18 cellular contexts compared by ENCODE assay signal in the genomic region with DNA sequence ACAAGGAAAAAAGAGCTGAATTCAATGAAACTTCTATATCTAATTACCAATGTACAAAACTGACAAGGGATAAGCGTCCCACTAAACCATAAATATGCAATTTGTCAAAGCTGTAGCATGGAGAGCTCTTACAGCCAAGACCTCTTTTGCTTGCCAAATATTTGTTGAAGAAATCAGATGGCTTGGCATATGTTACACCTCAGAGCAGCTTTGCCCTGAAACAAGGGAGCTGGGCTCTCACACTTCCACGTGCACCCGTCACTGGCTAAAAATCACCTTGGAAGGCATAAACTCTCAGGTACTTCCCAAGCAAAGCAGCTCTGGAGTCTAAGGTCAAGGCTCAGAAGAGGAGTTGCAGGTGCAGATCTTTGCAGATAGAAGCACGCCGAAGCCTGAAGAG.
DNase-seq lines count a peak whose midpoint lies in the region; ATAC-seq, FAIRE-seq and TF ChIP-seq lines count a peak whose summit lies in the region.
"Had no signal": no experiment of that assay in that cellular context is flagged by ENCODE, and none has a peak within 500 bp of the region (broad histone marks: within the 10 kb centered on the region; RNA-seq: fewer than 3 reads in every experiment).

No MANE protein-coding gene starts in this region.

- H3K79me2 ChIP-seq in HepG2 (ENCODE audit: insufficient read depth, low read length) = no peaks in the 10 kb centered on the region

- no peak for TF ChIP-seq EP300 in HepG2 (IDR thresholded peaks at IDR 0.05; ENCODE audit: low read depth in 2 of 2, low read length in 2 of 2)
- no peak for TF ChIP-seq EP300 in HepG2 (CRISPR knock-in tag; IDR thresholded peaks at IDR 0.05; ENCODE audit: borderline replicate concordance)
- no peak for TF ChIP-seq EP300 in esophagus muscularis mucosa (IDR thresholded peaks at IDR 0.05)

- POLR2A ChIA-PET in HepG2 (lab: Yijun Ruan, JAX) = no interaction called here

- H3K27ac ChIP-seq in right lobe of liver (no peak overlapping the region), HepG2 (ENCODE audit: extremely low read length, insufficient read depth, low read length) (no peak overlapping the region), esophagus muscularis mucosa (replicated peaks in 1 of 4) (no peak overlapping the region)
- H3K27ac ChIP-seq: A549, KMS-11 had no signal

- BruUV-seq in HepG2 (replicated peaks; lab: Mats Ljungman, UMichigan) = no TSS peak

- no peak overlapping the region for H3K4me2 ChIP-seq in HepG2 (ENCODE audit: low read depth, low read length)
- H3K4me2 ChIP-seq: A549, KMS-11 had no signal

- in situ Hi-C loops in HepG2 (cut with HindIII; ENCODE audit: extremely low pct_ligation_motif_present, low pct_unique_long_range_greater_than_20kb) = no loop called here

- no peak overlapping the region for H3K9ac ChIP-seq in HepG2 (ENCODE audit: insufficient read depth, low read depth, low read length)
- H3K9ac ChIP-seq: KMS-11 had no signal

- DNase-seq in right lobe of liver (no peak), HepG2 (ENCODE audit: low spot score) (no peak), NCI-H446 (lab: John Stamatoyannopoulos, UW) (peak; percentile 33 to 79), esophagus muscularis mucosa (ENCODE audit: extremely low spot score) (peak; percentile 75), T-helper 2 cell (no peak), NCI-H524 treated with DMSO at 0.1 percent for 48 hours (lab: John Stamatoyannopoulos, UW) (no peak)
- DNase-seq: CD8-positive, alpha-beta T cell; DMS79 treated with DMSO at 0.1 percent for 48 hours; H7; HFFc6; NCI-H1436 treated with DMSO at 0.1 percent for 48 hours; NCI-H2081; NCI-H526; Peyer's patch had no signal

- no peak for TF ChIP-seq RAD21 in HepG2 (CRISPR knock-in tag; IDR thresholded peaks at IDR 0.05)

- no peaks in the 10 kb centered on the region for H3K36me3 ChIP-seq in right lobe of liver
- H3K36me3 ChIP-seq in HepG2 (replicated peaks in 1 of 2; ENCODE audit: control insufficient read depth in 1 of 2, insufficient read depth in 2 of 2, low read length in 2 of 2) = no peaks in the 10 kb centered on the region
- no peaks in the 10 kb centered on the region for H3K36me3 ChIP-seq in esophagus muscularis mucosa
- H3K36me3 ChIP-seq: Peyer's patch had no signal

- H3K4me1 ChIP-seq in right lobe of liver = peaks cover 0 to 13% (median 0%) of the 10 kb centered on the region in 4 donors
- peaks cover 2% of the 10 kb centered on the region for H3K4me1 ChIP-seq in HepG2 (ENCODE audit: insufficient read depth, low read length)
- H3K4me1 ChIP-seq in esophagus muscularis mucosa = peaks cover 0 to 7% (median 6%) of the 10 kb centered on the region in 4 donors
- H3K4me1 ChIP-seq: A549 had no signal

- H3K4me3 ChIP-seq in right lobe of liver (no peak overlapping the region), HepG2 (replicated peaks in 1 of 3; ENCODE audit: insufficient read depth in 1 of 3, low read depth in 2 of 3, low read length in 3 of 3) (no peak overlapping the region), esophagus muscularis mucosa (no peak overlapping the region)
- H3K4me3 ChIP-seq: A549, Peyer's patch had no signal

- H3K9me3 ChIP-seq in right lobe of liver (no peaks in the 10 kb centered on the region), HepG2 (ENCODE audit: low read length) (no peaks in the 10 kb centered on the region), esophagus muscularis mucosa (no peaks in the 10 kb centered on the region)
- H3K9me3 ChIP-seq: A549, Peyer's patch had no signal

- TF ChIP-seq POLR2A in right lobe of liver (IDR thresholded peaks at IDR 0.05) = no peak
- no peak for TF ChIP-seq POLR2A in HepG2 (IDR thresholded peaks at IDR 0.05; ENCODE audit: insufficient read depth in 1 of 2, low read depth in 2 of 2, low read length in 2 of 2)
- no peak for TF ChIP-seq POLR2A in esophagus muscularis mucosa (IDR thresholded peaks at IDR 0.05; ENCODE audit: low read depth)

- H4K20me1 ChIP-seq in HepG2 (ENCODE audit: insufficient read depth, low read length) = no peaks in the 10 kb centered on the region

- CTCF ChIA-PET in HepG2 (lab: Yijun Ruan, JAX; ENCODE audit: low intra/inter-chr PET ratio, low total read pairs) = no interaction called here

- FAIRE-seq in HepG2 (lab: Jason Lieb, UNC) = no peak
- FAIRE-seq: A549, G401.6 had no signal

- TF ChIP-seq CTCF in right lobe of liver (IDR thresholded peaks at IDR 0.05) (no peak), HepG2 (CRISPR knock-in tag; IDR thresholded peaks at IDR 0.05) (no peak), esophagus muscularis mucosa (IDR thresholded peaks at IDR 0.05) (no peak)

- ATAC-seq in right lobe of liver (peak; percentile 36 to 64 (median 58)), HepG2 (no peak), HG03565 (IDR thresholded peaks at IDR 0.05; ENCODE audit: unreplicated experiment) (no peak)
- ATAC-seq: A549; CD8-positive, alpha-beta T cell had no signal

- intact Hi-C loops in right lobe of liver (cut with DNase I) = no loop called here
- intact Hi-C loops in HepG2 (cut with micrococcal nuclease; ENCODE audit: unreplicated experiment) = no loop called here
- intact Hi-C loops in esophagus muscularis mucosa (cut with DNase I) = no loop called here

- 76% methylated on average over 5 of the region's 5 CpGs for whole genome bisulfite sequencing in right lobe of liver (ENCODE audit: insufficient coverage, low coverage, low lambda C conversion rate, missing lambda C conversion rate)
- 61% methylated on average over 5 of the region's 5 CpGs for WGBS in HepG2 (ENCODE audit: low lambda C conversion rate)
- WGBS in esophagus muscularis mucosa = 78% methylated on average over 3 of the region's 5 CpGs

- H2AFZ ChIP-seq in HepG2 (ENCODE audit: low read length) = no peak overlapping the region

- H3K27me3 ChIP-seq in right lobe of liver (no peaks in the 10 kb centered on the region), HepG2 (ENCODE audit: control insufficient read depth in 1 of 2, insufficient read depth in 2 of 2, low read length in 2 of 2) (no peaks in the 10 kb centered on the region; a peak in 1 of 5 replicates), esophagus muscularis mucosa (peaks cover 0 to 4% (median 0%) of the 10 kb centered on the region in 4 donors)
- H3K27me3 ChIP-seq: Peyer's patch had no signal

TF ChIP-seq in HepG2, 621 proteins besides CTCF, POLR2A, EP300 and RAD21:
- no peak for TF ChIP-seq POLR2AphosphoS2 (IDR thresholded peaks at IDR 0.05; ENCODE audit: low read depth, low read length)

Comparison
In these comparisons a context has a peak if more than half of its experiments do, and no peak if none do; other contexts are left out.
1. ATAC-seq: peak in right lobe of liver (4 of 4); none in HepG2 (single experiment) and HG03565 (single experiment).
2. DNase-seq: peak in NCI-H446 (2 of 2) and esophagus muscularis mucosa (single experiment); none in right lobe of liver (0 of 3), HepG2 (single experiment), T-helper 2 cell (0 of 5) and NCI-H524 treated with DMSO at 0.1 percent for 48 hours (single experiment).